32 cellular contexts compared by ENCODE assay signal in genomic region chr3:8156138-8156537, GRCh38.
"Had no signal": no experiment of that assay in that cellular context is flagged by ENCODE, and none has a peak within 500 bp of the region (broad histone marks: within the 10 kb centered on the region; RNA-seq: fewer than 3 reads in every experiment).

No MANE protein-coding gene starts in this region.

- ATAC-seq: activated CD4-positive, alpha-beta T cell treated with anti-CD3 and anti-CD28 coated beads for 36 hours; activated CD4-positive, CD25-positive, alpha-beta regulatory T cell treated with anti-CD3 and anti-CD28 coated beads, Interleukin-2, amount 50 U/mL, for 24 hours; activated CD8-positive, alpha-beta memory T cell treated with anti-CD3 and anti-CD28 coated beads, Interleukin-2, amount 10 ng/mL, durations not matched to agents 7 days and 5 days; activated CD8-positive, alpha-beta T cell treated with anti-CD3 and anti-CD28 coated beads, Interleukin-2, amount 10 ng/mL, durations not matched to agents 7 days and 5 days; activated naive CD8-positive, alpha-beta T cell treated with anti-CD3 and anti-CD28 coated beads, Interleukin-2, amount 50 U/mL, for 24 hours; WTC11 had no signal

- H3K36me3 ChIP-seq: ascending aorta, cardiac muscle cell, WERI-Rb-1 had no signal

- DNase-seq: activated CD4-positive, alpha-beta memory T cell treated with anti-CD3 and anti-CD28 coated beads, Interleukin-2, amount 10 ng/mL, durations not matched to agents 7 days and 5 days; activated CD4-positive, alpha-beta T cell treated with anti-CD3 and anti-CD28 coated beads for 1 hour; activated CD4-positive, alpha-beta T cell treated with anti-CD3 and anti-CD28 coated beads for 36 hours; activated CD4-positive, alpha-beta T cell treated with anti-CD3 and anti-CD28 coated beads for 48 hours; activated CD4-positive, alpha-beta T cell treated with anti-CD3 and anti-CD28 coated beads, Interleukin-2, amount 10 ng/mL, durations not matched to agents 7 days and 5 days; activated CD4-positive, alpha-beta T cell treated with anti-CD3 and anti-CD28 coated beads, Interleukin-2, amount 50 U/mL, for 48 hours; activated CD4-positive, CD25-positive, alpha-beta regulatory T cell; activated CD8-positive, alpha-beta memory T cell treated with anti-CD3 and anti-CD28 coated beads for 24 hours; activated CD8-positive, alpha-beta memory T cell treated with anti-CD3 and anti-CD28 coated beads, Interleukin-2, amount 10 ng/mL, durations not matched to agents 7 days and 5 days; activated CD8-positive, alpha-beta memory T cell treated with anti-CD3 and anti-CD28 coated beads, Interleukin-2, amount 50 U/mL, for 48 hours; activated CD8-positive, alpha-beta T cell treated with anti-CD3 and anti-CD28 coated beads, Interleukin-2, amount 10 ng/mL, durations not matched to agents 7 days and 5 days; activated effector memory CD4-positive, alpha-beta T cell treated with Interleukin-2 at 50 U/mL for 16 hours; activated gamma-delta T cell; activated naive CD4-positive, alpha-beta T cell treated with anti-CD3 and anti-CD28 coated beads, Interleukin-2, amount 10 ng/mL, durations not matched to agents 7 days and 5 days; activated naive CD4-positive, alpha-beta T cell treated with Interleukin-2 at 50 U/mL for 16 hours; activated naive CD8-positive, alpha-beta T cell treated with anti-CD3 and anti-CD28 coated beads, Interleukin-2, amount 10 ng/mL, durations not matched to agents 7 days and 5 days; activated naive CD8-positive, alpha-beta T cell treated with anti-CD3 and anti-CD28 coated beads, Interleukin-2, amount 50 U/mL, for 24 hours; activated T-cell treated with anti-CD3 and anti-CD28 coated beads, Interleukin-2, amount 50 U/mL, for 24 hours; activated T-cell treated with anti-CD3 and anti-CD28 coated beads, Interleukin-2, amount 50 U/mL, for 48 hours; amygdala; anterior cingulate cortex; caudate nucleus; cerebellar nuclear complex; T-helper 2 cell; T-helper 9 cell; WERI-Rb-1 had no signal

- H3K4me3 ChIP-seq: ascending aorta, cardiac muscle cell had no signal

- H3K27ac ChIP-seq: ascending aorta, cardiac muscle cell, WERI-Rb-1 had no signal

- H3K27me3 ChIP-seq: ascending aorta, cardiac muscle cell had no signal

- FAIRE-seq: bronchial epithelial cell, TTC549 had no signal

- H3K9me3 ChIP-seq: ascending aorta had no signal

- H3K4me1 ChIP-seq: ascending aorta had no signal
